Comparison of ENCODE assay signal across 8 cellular contexts in the genomic region with DNA sequence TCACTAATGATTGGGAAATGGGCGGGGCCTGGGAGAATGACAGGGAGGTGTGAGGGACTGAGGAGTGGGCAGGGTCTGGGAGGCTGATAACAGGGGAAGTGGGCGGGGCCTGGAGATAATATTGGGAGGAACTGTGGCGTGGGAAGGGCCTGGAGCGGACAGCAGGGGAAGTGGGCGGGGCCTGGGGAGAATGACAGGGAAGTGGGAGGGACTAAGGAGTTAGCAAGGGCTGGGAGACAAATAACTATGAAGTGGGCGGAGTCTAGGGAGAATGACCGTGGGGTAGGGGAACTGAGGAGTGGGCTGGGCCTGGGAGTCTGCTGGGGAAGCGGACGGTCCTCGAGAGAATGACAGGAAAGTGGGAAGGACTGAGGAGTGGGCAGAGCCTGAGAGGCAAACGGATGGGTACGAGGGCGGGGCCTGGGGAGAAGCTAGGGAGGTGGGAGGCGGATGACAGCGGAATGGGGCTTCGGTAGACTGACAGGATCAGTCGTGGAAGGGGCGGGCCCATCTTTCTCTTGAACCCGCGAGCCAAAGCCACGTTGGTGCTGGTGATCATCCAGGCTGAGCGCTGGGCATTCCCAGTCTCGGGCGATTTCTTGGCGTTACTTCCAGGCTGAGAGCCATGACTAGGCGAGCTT. TPM values are rescaled to one million over a fixed set of nuclear protein-coding genes. Genes with fewer than 3 reads are reported as not detected.
DNase-seq lines count a peak whose midpoint lies in the region; ATAC-seq and TF ChIP-seq lines count a peak whose summit lies in the region.

No MANE protein-coding gene starts in this region.

- POLR2A ChIA-PET in CD8-positive, alpha-beta memory T cell (lab: Charles Lee): interaction anchor here (0.7 to 1.5 kb wide), 4 partner anchors 91 to 348 kb away, joined by 3 to 7 read pairs (median 4); no protein-coding TSS in a partner anchor

- peak overlapping the region; percentile 59 for H3K4me2 ChIP-seq in KMS-11

- peaks cover 15% of the 10 kb centered on the region for H3K4me1 ChIP-seq in CD8-positive, alpha-beta memory T cell (ENCODE audit: insufficient read depth, low read length)
- H3K4me1 ChIP-seq in KMS-11 (ENCODE audit: low read depth, poor library complexity, severe bottlenecking): peaks cover 25% of the 10 kb centered on the region

- ATAC-seq in GM21717 (IDR thresholded peaks at IDR 0.05; ENCODE audit: unreplicated experiment): no peak

- no peak for TF ChIP-seq CTCF in GM20000 (IDR thresholded peaks at IDR 0.05; ENCODE audit: extremely low read depth, missing control alignments)
- no peak for TF ChIP-seq CTCF in KMS-11 (conservative IDR thresholded peaks at IDR 0.05; ENCODE audit: low read depth, low read length)
- TF ChIP-seq CTCF in astrocyte of the spinal cord (IDR thresholded peaks at IDR 0.05; ENCODE audit: low read depth, low read length): no peak

- peaks cover 31 to 37% (median 32%) of the 10 kb centered on the region in 3 donors for H3K4me1 Mint-ChIP-seq in CD8-positive, alpha-beta memory T cell
- peaks cover 30% of the 10 kb centered on the region for H3K4me1 Mint-ChIP-seq in T-helper 1 cell treated with Interleukin-12 subunit alpha and Interleukin-12 subunit beta and Interleukin-4 antibody, amounts not matched to agents 30 μg/mL and 1 μg/mL, for 36 hours (ENCODE audit: low read depth)

- peak overlapping the region; percentile 27 to 95 (median 84) for H3K27ac Mint-ChIP-seq in CD8-positive, alpha-beta memory T cell
- H3K27ac Mint-ChIP-seq in T-helper 1 cell treated with Interleukin-12 subunit alpha and Interleukin-12 subunit beta and Interleukin-4 antibody, amounts not matched to agents 30 μg/mL and 1 μg/mL, for 36 hours: peak overlapping the region; percentile 91

- peak overlapping the region; percentile 92 to 98 (median 94) for H3K4me3 Mint-ChIP-seq in CD8-positive, alpha-beta memory T cell
- H3K4me3 Mint-ChIP-seq in T-helper 1 cell treated with Interleukin-12 subunit alpha and Interleukin-12 subunit beta and Interleukin-4 antibody, amounts not matched to agents 30 μg/mL and 1 μg/mL, for 36 hours: peak overlapping the region; percentile 94

- H3K4me3 ChIP-seq in CD8-positive, alpha-beta memory T cell (ENCODE audit: low read length): peak overlapping the region; percentile 84
- H3K4me3 ChIP-seq in KMS-11 (IDR thresholded peaks at IDR 0.05; ENCODE audit: insufficient read depth, low read depth, low read length) (no peak overlapping the region), astrocyte of the spinal cord (ENCODE audit: low read depth, low read length) (peak overlapping the region; percentile 57)

- H4K20me1 ChIP-seq in KMS-11 (ENCODE audit: insufficient read depth): no peaks in the 10 kb centered on the region

- peak overlapping the region; percentile 84 for H2AFZ ChIP-seq in KMS-11 (ENCODE audit: low read depth)

- CTCF ChIA-PET in CD8-positive, alpha-beta memory T cell (lab: Charles Lee): interaction anchor here (0.6 to 3.9 kb wide), 31 partner anchors 11 to 351 kb away, joined by 3 to 40 read pairs (median 4); a partner anchor contains a TSS

- DNase-seq in CD8-positive, alpha-beta memory T cell: peak; percentile 49 to 73 (median 56)
- DNase-seq in GM20000 (ENCODE audit: low spot score) (peak; percentile 92), astrocyte of the spinal cord (ENCODE audit: low read depth, low spot score) (peak; percentile 84), hepatic stellate cell (ENCODE audit: low spot score) (peak; percentile 86), putamen (ENCODE audit: low spot score) (peak; percentile 95)

- in situ Hi-C loops in astrocyte of the spinal cord (cut with HindIII; ENCODE audit: low sequenced_read_pairs): no loop called here

- peaks cover 0 to 3% (median 0%) of the 10 kb centered on the region in 3 donors for H3K36me3 Mint-ChIP-seq in CD8-positive, alpha-beta memory T cell
- H3K36me3 Mint-ChIP-seq in T-helper 1 cell treated with Interleukin-12 subunit alpha and Interleukin-12 subunit beta and Interleukin-4 antibody, amounts not matched to agents 30 μg/mL and 1 μg/mL, for 36 hours (ENCODE audit: low read depth): no peaks in the 10 kb centered on the region

- no peaks in the 10 kb centered on the region for H3K9me3 ChIP-seq in CD8-positive, alpha-beta memory T cell (ENCODE audit: low read length)

- H3K27ac ChIP-seq in CD8-positive, alpha-beta memory T cell (ENCODE audit: low read depth, low read length): peak overlapping the region; percentile 70
- peak overlapping the region; percentile 49 for H3K27ac ChIP-seq in KMS-11

- no peaks in the 10 kb centered on the region for H3K79me2 ChIP-seq in KMS-11 (ENCODE audit: insufficient read depth, low read depth)

- no peaks in the 10 kb centered on the region for H3K27me3 Mint-ChIP-seq in CD8-positive, alpha-beta memory T cell
- peaks cover 3% of the 10 kb centered on the region for H3K27me3 Mint-ChIP-seq in T-helper 1 cell treated with Interleukin-12 subunit alpha and Interleukin-12 subunit beta and Interleukin-4 antibody, amounts not matched to agents 30 μg/mL and 1 μg/mL, for 36 hours (ENCODE audit: low read depth)

- H3K27me3 ChIP-seq in CD8-positive, alpha-beta memory T cell (ENCODE audit: insufficient read depth, low read length, poor library complexity, severe bottlenecking): no peaks in the 10 kb centered on the region
- no peaks in the 10 kb centered on the region for H3K27me3 ChIP-seq in KMS-11 (ENCODE audit: insufficient read depth, low read depth)

- no peaks in the 10 kb centered on the region for H3K36me3 ChIP-seq in CD8-positive, alpha-beta memory T cell (ENCODE audit: insufficient read depth, low read length)
- H3K36me3 ChIP-seq in KMS-11 (ENCODE audit: insufficient read depth): no peaks in the 10 kb centered on the region

- H3K9ac ChIP-seq in KMS-11: peak overlapping the region; percentile 60; the same call in 1 of the 2 replicates

- H3K9me3 Mint-ChIP-seq in CD8-positive, alpha-beta memory T cell: no peaks in the 10 kb centered on the region
- H3K9me3 Mint-ChIP-seq in T-helper 1 cell treated with Interleukin-12 subunit alpha and Interleukin-12 subunit beta and Interleukin-4 antibody, amounts not matched to agents 30 μg/mL and 1 μg/mL, for 36 hours: no peaks in the 10 kb centered on the region

RNA-seq across cellular contexts. Expression of a gene that starts 14.0 kb away (rescaled TPM):
- total RNA-seq in CD8-positive, alpha-beta memory T cell: 1 to 10 TPM; 7.1 to 8.9 TPM
- polyA plus RNA-seq in CD8-positive, alpha-beta memory T cell: 5.9 TPM

RNA-seq across cellular contexts. Expression of a gene that starts 14.7 kb away (rescaled TPM):
- 10 to 100 TPM; 11.3 to 12.1 TPM for total RNA-seq in CD8-positive, alpha-beta memory T cell
- polyA plus RNA-seq in CD8-positive, alpha-beta memory T cell: 4.5 TPM

RNA-seq across cellular contexts. Expression of a gene that starts 34.6 kb away (rescaled TPM):
- total RNA-seq in CD8-positive, alpha-beta memory T cell: 10 to 100 TPM; 51.9 to 55.1 TPM
- polyA plus RNA-seq in CD8-positive, alpha-beta memory T cell: 93.2 TPM

RNA-seq across cellular contexts. Expression of a gene that starts 52.1 kb away (rescaled TPM):
- 1 to 10 TPM in 1 of 2 experiments, under 1 TPM in 1; 0.88 to 1.8 TPM for total RNA-seq in CD8-positive, alpha-beta memory T cell
- 4.1 TPM for polyA plus RNA-seq in CD8-positive, alpha-beta memory T cell

RNA-seq across cellular contexts. Expression of a gene that starts 56.5 kb away (rescaled TPM):
- 10 to 100 TPM; 14.5 to 14.8 TPM for total RNA-seq in CD8-positive, alpha-beta memory T cell
- 19.9 TPM for polyA plus RNA-seq in CD8-positive, alpha-beta memory T cell
